In genomic region chrX:113297456-113297855, GRCh38 we compare ENCODE assay signal across 26 cellular contexts.
"Had no signal": no experiment of that assay in that cellular context is flagged by ENCODE, and none has a peak within 500 bp of the region (broad histone marks: within the 10 kb centered on the region; RNA-seq: fewer than 3 reads in every experiment).

No MANE protein-coding gene starts in this region.

- FAIRE-seq: TTC549 had no signal

- H3K36me3 ChIP-seq: SJCRH30 had no signal

- H3K27me3 ChIP-seq: SJCRH30 had no signal

- H3K9me3 ChIP-seq: SJCRH30 had no signal

- DNase-seq: activated CD4-positive, alpha-beta T cell treated with anti-CD3 and anti-CD28 coated beads for 36 hours; activated CD4-positive, alpha-beta T cell treated with anti-CD3 and anti-CD28 coated beads, Interleukin-2, amount 10 ng/mL, durations not matched to agents 7 days and 5 days; activated CD4-positive, alpha-beta T cell treated with anti-CD3 and anti-CD28 coated beads, Interleukin-2, amount 50 U/mL, for 48 hours; activated CD8-positive, alpha-beta memory T cell treated with anti-CD3 and anti-CD28 coated beads, Interleukin-2, amount 50 U/mL, for 4 hours; activated CD8-positive, alpha-beta T cell treated with anti-CD3 and anti-CD28 coated beads, Interleukin-2, amount 10 ng/mL, durations not matched to agents 7 days and 5 days; activated gamma-delta T cell treated with Interleukin-2 at 50 U/mL for 16 hours; activated naive CD4-positive, alpha-beta T cell treated with anti-CD3 and anti-CD28 coated beads for 36 hours; activated T-cell treated with anti-CD3 and anti-CD28 coated beads for 4 hours; activated T-cell treated with anti-CD3 and anti-CD28 coated beads, Interleukin-2, amount 50 U/mL, for 4 hours; anterior cingulate cortex; central memory CD4-positive, alpha-beta T cell; Karpas-422; NCI-H1105 treated with DMSO at 0.1 percent for 48 hours; NCI-H1436; NCI-H1694; NCI-H1930; NCI-H2081 treated with DMSO at 0.1 percent for 48 hours; NCI-H345; NCI-H524 treated with DMSO at 0.1 percent for 48 hours; SHP77; SJCRH30 had no signal

- H3K4me3 ChIP-seq: SJCRH30, SK-N-MC had no signal

- ATAC-seq: activated CD4-positive, alpha-beta T cell treated with anti-CD3 and anti-CD28 coated beads for 36 hours; activated CD4-positive, CD25-positive, alpha-beta regulatory T cell treated with anti-CD3 and anti-CD28 coated beads, Interleukin-2, amount 50 U/mL, for 24 hours; activated CD8-positive, alpha-beta T cell treated with anti-CD3 and anti-CD28 coated beads, Interleukin-2, amount 10 ng/mL, durations not matched to agents 7 days and 5 days; activated naive CD4-positive, alpha-beta T cell treated with anti-CD3 and anti-CD28 coated beads, Interleukin-2, amount 50 U/mL, for 72 hours; activated T-cell treated with anti-CD3 and anti-CD28 coated beads, Interleukin-2, amount 50 U/mL, for 4 hours; Panc1 had no signal

- H3K4me1 ChIP-seq: SJCRH30 had no signal
